ENCODE assay signal across 8 cellular contexts in the genomic region with DNA sequence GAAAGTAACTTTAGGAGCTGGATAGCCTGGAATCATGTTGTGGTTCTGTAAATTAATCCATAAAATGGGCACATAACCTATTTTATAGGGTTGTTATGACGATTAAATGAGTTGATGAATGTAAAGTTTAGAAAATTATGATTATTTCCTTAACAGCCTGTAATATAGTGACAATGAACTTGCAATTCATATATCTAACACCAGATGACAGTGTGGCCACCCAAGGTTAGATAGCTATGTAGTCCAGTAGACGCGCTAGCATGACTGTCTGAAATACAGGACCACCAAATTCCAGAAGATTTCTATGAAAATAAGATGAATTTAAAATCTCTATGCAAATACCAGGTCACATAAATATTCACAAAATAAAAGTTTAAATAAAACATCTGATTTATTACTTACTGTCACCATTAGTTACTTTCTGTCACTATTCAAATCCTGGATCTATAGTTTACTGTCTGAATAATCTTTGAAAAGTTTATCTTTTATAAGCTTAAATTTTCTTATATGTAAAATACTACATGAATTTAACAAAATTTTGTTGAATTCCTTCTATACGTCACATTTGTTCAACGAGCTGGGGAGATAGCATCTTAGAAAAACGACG. TPM values are rescaled to one million over a fixed set of nuclear protein-coding genes. Genes with fewer than 3 reads are reported as not detected.
A peak's percentile ranks its signal among the peaks of the same experiment; 100 is the strongest.
DNase-seq lines count a peak whose midpoint lies in the region; ATAC-seq and TF ChIP-seq lines count a peak whose summit lies in the region.

No MANE protein-coding gene starts in this region.

- no peaks in the 10 kb centered on the region for H3K9me3 ChIP-seq in suprapubic skin

- DNase-seq in stimulated activated CD4-positive, alpha-beta T cell treated with anti-CD3 and anti-CD28 coated beads, Interleukin-4, amount 100 ng/mL, for 24 hours = peak; percentile 27
- no peak for DNase-seq in stimulated activated CD4-positive, alpha-beta T cell treated with anti-CD3 and anti-CD28 coated beads, Interleukin-2, amount 100 ng/mL, for 24 hours
- DNase-seq in KBM-7 (peak; percentile 53), left cardiac atrium (no peak), suprapubic skin (ENCODE audit: low spot score in 2 of 2) (no peak), omental fat pad (ENCODE audit: low spot score) (no peak)

- H3K4me1 ChIP-seq in suprapubic skin = no peaks in the 10 kb centered on the region

- TF ChIP-seq CTCF in VCaP (conservative IDR thresholded peaks at IDR 0.05) (peak; percentile 97), suprapubic skin (IDR thresholded peaks at IDR 0.05) (peak; percentile 25 to 33), omental fat pad (IDR thresholded peaks at IDR 0.05) (peak in 1 of 3 donors; percentile 12)

- intact Hi-C loops in left cardiac atrium (cut with DNase I) = loop anchor here (1.0 to 5.0 kb wide), 2 partner anchors 243 to 245 kb away; no protein-coding TSS in a partner anchor

- TF ChIP-seq EP300 in suprapubic skin (IDR thresholded peaks at IDR 0.05) = no peak

- no peak for TF ChIP-seq POLR2A in suprapubic skin (IDR thresholded peaks at IDR 0.05)

- 80% methylated on average over 7 of the region's 7 CpGs for WGBS in suprapubic skin

- H3K4me3 ChIP-seq in suprapubic skin = no peak overlapping the region

- ATAC-seq in GM21825 (IDR thresholded peaks at IDR 0.05; ENCODE audit: unreplicated experiment) = peak; percentile 73
- peak; percentile 50 to 77 for ATAC-seq in left cardiac atrium
- no peak for ATAC-seq in omental fat pad (ENCODE audit: low FRiP score)

- H3K27ac ChIP-seq in VCaP = no peak overlapping the region
- H3K27ac ChIP-seq in suprapubic skin = no peak overlapping the region

- in situ Hi-C loops in KBM-7 (cut with MboI; ENCODE audit: low pct_unique_long_range_greater_than_20kb, low sequenced_read_pairs) = loop anchor here (25.0 kb wide), 1 partner anchor 230 kb away; no protein-coding TSS in a partner anchor

- H3K36me3 ChIP-seq in suprapubic skin = no peaks in the 10 kb centered on the region

- H3K27me3 ChIP-seq in suprapubic skin = no peaks in the 10 kb centered on the region

RNA-seq across cellular contexts. Expression of a gene that starts 26.1 kb away (rescaled TPM):
- total RNA-seq in left cardiac atrium (1 to 10 TPM; 3.4 to 5.0 TPM), suprapubic skin (1 to 10 TPM; 5.3 to 6.2 (median 5.4) TPM), omental fat pad (10 to 100 TPM; 18.6 to 50.6 (median 23.3) TPM)

Comparison
In these comparisons a context has a peak if more than half of its experiments do, and no peak if none do; other contexts are left out.
1. DNase-seq: peak in stimulated activated CD4-positive, alpha-beta T cell treated with anti-CD3 and anti-CD28 coated beads, Interleukin-4, amount 100 ng/mL, for 24 hours (single experiment) and KBM-7 (single experiment); none in stimulated activated CD4-positive, alpha-beta T cell treated with anti-CD3 and anti-CD28 coated beads, Interleukin-2, amount 100 ng/mL, for 24 hours (0 of 2), left cardiac atrium (single experiment), suprapubic skin (0 of 2) and omental fat pad (single experiment).